ENCODE assay signal across 11 cellular contexts in genomic region chr18:58213445-58213844, GRCh38.
A peak's percentile ranks its signal among the peaks of the same experiment; 100 is the strongest.
DNase-seq lines count a peak whose midpoint lies in the region; ATAC-seq and TF ChIP-seq lines count a peak whose summit lies in the region.
"Had no signal": no experiment of that assay in that cellular context is flagged by ENCODE, and none has a peak within 500 bp of the region (broad histone marks: within the 10 kb centered on the region; RNA-seq: fewer than 3 reads in every experiment).

No MANE protein-coding gene starts in this region.

- H3K4me3 ChIP-seq in AG10803 (ENCODE audit: low read length), result no peak overlapping the region
- H3K4me3 ChIP-seq in CD8-positive, alpha-beta T cell (ENCODE audit: low read depth, low read length), result no peak overlapping the region
- H3K4me3 ChIP-seq: body of pancreas had no signal

- TF ChIP-seq CTCF in AG10803 (conservative IDR thresholded peaks at IDR 0.05; ENCODE audit: low read length), result no peak
- no peak for TF ChIP-seq CTCF in CD8-positive, alpha-beta T cell (IDR thresholded peaks at IDR 0.05)

- DNase-seq in AG10803 (ENCODE audit: low read depth) (peak; percentile 95), LHCN-M2 (ENCODE audit: low read depth) (peak; percentile 95), amniotic stem cell (lab: John Stamatoyannopoulos, UW) (peak; percentile 55), kidney tubule cell (ENCODE audit: low spot score) (peak; percentile 89)
- DNase-seq in CD8-positive, alpha-beta T cell, result no peak
- DNase-seq in activated CD4-positive, alpha-beta T cell treated with anti-CD3 and anti-CD28 coated beads, Interleukin-2, amount 50 U/mL, for 4 hours, result no peak
- no peak for DNase-seq in stimulated activated CD4-positive, alpha-beta T cell treated with anti-CD3 and anti-CD28 coated beads, Interleukin-2, amount 100 ng/mL, for 48 hours
- DNase-seq: body of pancreas, NCI-H526, right cardiac atrium had no signal

- no peak overlapping the region for H3K27ac Mint-ChIP-seq in CD8-positive, alpha-beta T cell

- H3K27me3 Mint-ChIP-seq in CD8-positive, alpha-beta T cell (ENCODE audit: low read depth), result peaks cover 10% of the 10 kb centered on the region

- POLR2A ChIA-PET in CD8-positive, alpha-beta T cell (lab: Charles Lee), result no interaction called here

- H3K27me3 ChIP-seq in CD8-positive, alpha-beta T cell (ENCODE audit: insufficient read depth, low read length), result no peaks in the 10 kb centered on the region
- H3K27me3 ChIP-seq: body of pancreas had no signal

- CTCF ChIA-PET in CD8-positive, alpha-beta T cell (lab: Charles Lee), result no interaction called here

- no peak overlapping the region for H3K27ac ChIP-seq in CD8-positive, alpha-beta T cell (ENCODE audit: low read depth, low read length)

- H3K36me3 Mint-ChIP-seq in CD8-positive, alpha-beta T cell, result no peaks in the 10 kb centered on the region

- H3K4me1 Mint-ChIP-seq in CD8-positive, alpha-beta T cell (ENCODE audit: low read depth), result peaks cover 14% of the 10 kb centered on the region

- ATAC-seq in CD8-positive, alpha-beta T cell, result no peak
- ATAC-seq in HG03108 (IDR thresholded peaks at IDR 0.05; ENCODE audit: unreplicated experiment), result no peak
- ATAC-seq: body of pancreas, right cardiac atrium had no signal

- intact Hi-C loops in CD8-positive, alpha-beta T cell (cut with DNase I, micrococcal nuclease), result no loop called here

- no peak overlapping the region for H3K4me3 Mint-ChIP-seq in CD8-positive, alpha-beta T cell

- H3K36me3 ChIP-seq in CD8-positive, alpha-beta T cell (ENCODE audit: insufficient read depth, low read length), result no peaks in the 10 kb centered on the region

- H3K9me3 Mint-ChIP-seq in CD8-positive, alpha-beta T cell, result no peaks in the 10 kb centered on the region

- H3K4me1 ChIP-seq in CD8-positive, alpha-beta T cell (ENCODE audit: insufficient read depth, low read length), result peaks cover 6% of the 10 kb centered on the region

- H3K9me3 ChIP-seq in CD8-positive, alpha-beta T cell (ENCODE audit: low read length), result no peaks in the 10 kb centered on the region
- H3K9me3 ChIP-seq: body of pancreas had no signal

Comparison
In these comparisons a context has a peak if more than half of its experiments do, and no peak if none do; other contexts are left out.
1. DNase-seq: peak in AG10803 (single experiment), LHCN-M2 (single experiment), amniotic stem cell (single experiment) and kidney tubule cell (single experiment); none in CD8-positive, alpha-beta T cell (0 of 7), activated CD4-positive, alpha-beta T cell treated with anti-CD3 and anti-CD28 coated beads, Interleukin-2, amount 50 U/mL, for 4 hours (0 of 2) and stimulated activated CD4-positive, alpha-beta T cell treated with anti-CD3 and anti-CD28 coated beads, Interleukin-2, amount 100 ng/mL, for 48 hours (0 of 2).